In the genomic region with DNA sequence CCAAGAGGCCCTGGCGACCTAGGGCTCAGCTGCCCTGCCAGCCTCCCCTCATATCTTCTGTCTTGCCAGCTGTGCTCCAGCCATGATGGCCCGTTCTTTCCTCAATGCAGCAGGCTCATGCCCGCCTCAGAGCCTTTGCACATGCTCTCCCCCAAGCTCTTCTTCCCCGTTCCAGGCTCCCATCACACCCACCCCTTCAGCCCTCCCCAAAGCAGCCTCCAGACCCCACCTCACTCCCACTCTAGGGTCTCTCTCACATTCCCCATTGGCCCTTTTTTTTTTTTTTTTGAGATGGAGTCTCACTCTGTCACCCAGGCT, we compare ENCODE assay signal across 17 cellular contexts. TPM values are rescaled to one million over a fixed set of nuclear protein-coding genes. Genes with fewer than 3 reads are reported as not detected.
"Had no signal": no experiment of that assay in that cellular context is flagged by ENCODE, and none has a peak within 500 bp of the region (broad histone marks: within the 10 kb centered on the region; RNA-seq: fewer than 3 reads in every experiment).

No MANE protein-coding gene starts in this region.

- H3K27ac ChIP-seq: adrenal gland, right lobe of liver had no signal

- H3K9me3 Mint-ChIP-seq: activated naive CD4-positive, alpha-beta T cell treated with anti-CD3 and anti-CD28 coated beads, Interleukin-2, amount 50 U/mL, for 72 hours; naive thymus-derived CD4-positive, alpha-beta T cell; neural crest cell; stimulated activated naive B cell treated with anti-CD40 and anti-IgM and Interleukin-4, amounts not matched to agents 10 μg/mL and 1 μg/mL and 100 μg/mL, for 72 hours had no signal

- DNase-seq: activated CD4-positive, alpha-beta T cell treated with anti-CD3 and anti-CD28 coated beads for 1 hour; activated T-cell treated with anti-CD3 and anti-CD28 coated beads, Interleukin-2, amount 50 U/mL, for 1 hour; adrenal gland; cortex of kidney; kidney; occipital lobe; right lobe of liver; stimulated activated naive B cell treated with anti-CD40 and anti-IgM and Interleukin-4, amounts not matched to agents 10 μg/mL and 1 μg/mL and 100 μg/mL, for 72 hours; T-helper 9 cell had no signal

- H3K9me3 ChIP-seq: adrenal gland, ascending aorta, right lobe of liver, transverse colon had no signal

- H3K4me3 ChIP-seq: adrenal gland, ascending aorta, lung, right lobe of liver, transverse colon had no signal

- H3K4me1 ChIP-seq: adrenal gland, right lobe of liver had no signal

- ATAC-seq: naive thymus-derived CD4-positive, alpha-beta T cell had no signal

- H3K36me3 ChIP-seq: adrenal gland, right lobe of liver, transverse colon had no signal

- H3K36me3 Mint-ChIP-seq: activated naive CD4-positive, alpha-beta T cell treated with anti-CD3 and anti-CD28 coated beads, Interleukin-2, amount 50 U/mL, for 72 hours; naive thymus-derived CD4-positive, alpha-beta T cell; stimulated activated naive B cell treated with anti-CD40 and anti-IgM and Interleukin-4, amounts not matched to agents 10 μg/mL and 1 μg/mL and 100 μg/mL, for 72 hours had no signal

- H3K4me3 Mint-ChIP-seq: naive thymus-derived CD4-positive, alpha-beta T cell; neural crest cell; stimulated activated naive B cell treated with anti-CD40 and anti-IgM and Interleukin-4, amounts not matched to agents 10 μg/mL and 1 μg/mL and 100 μg/mL, for 72 hours had no signal

- H3K27ac Mint-ChIP-seq: naive thymus-derived CD4-positive, alpha-beta T cell; stimulated activated naive B cell treated with anti-CD40 and anti-IgM and Interleukin-4, amounts not matched to agents 10 μg/mL and 1 μg/mL and 100 μg/mL, for 72 hours had no signal

- H3K4me1 Mint-ChIP-seq: stimulated activated naive B cell treated with anti-CD40 and anti-IgM and Interleukin-4, amounts not matched to agents 10 μg/mL and 1 μg/mL and 100 μg/mL, for 72 hours had no signal

- H3K27me3 ChIP-seq: adrenal gland, ascending aorta, right lobe of liver, transverse colon had no signal

RNA-seq across cellular contexts. Expression of gene ATP1A3, which starts 29.9 kb away (rescaled TPM):
- total RNA-seq: bronchial epithelial cell, kidney had no signal
- polyA plus RNA-seq: fibroblast of lung had no signal
